8 cellular contexts compared by ENCODE assay signal in genomic region chr12:95336387-95337067, GRCh38.
DNase-seq lines count a peak whose midpoint lies in the region; ATAC-seq and TF ChIP-seq lines count a peak whose summit lies in the region.

No MANE protein-coding gene starts in this region.

- H3K4me1 Mint-ChIP-seq in activated naive CD4-positive, alpha-beta T cell treated with anti-CD3 and anti-CD28 coated beads, Interleukin-2, amount 10 ng/mL, durations not matched to agents 7 days and 5 days, result peaks cover 5% of the 10 kb centered on the region

- no peaks in the 10 kb centered on the region for H3K27me3 ChIP-seq in cardiac muscle cell

- TF ChIP-seq CTCF in cardiac muscle cell (IDR thresholded peaks at IDR 0.05; ENCODE audit: low read depth, low read length), result peak; percentile 97

- peaks cover 10% of the 10 kb centered on the region for H3K4me1 ChIP-seq in cardiac muscle cell (ENCODE audit: low read depth)

- peak; percentile 58 for DNase-seq in DMS 273 treated with DMSO at 0.1 percent for 48 hours (lab: John Stamatoyannopoulos, UW)
- peak; percentile 91 for DNase-seq in NCI-H1694 treated with DMSO at 0.1 percent for 48 hours (lab: John Stamatoyannopoulos, UW)
- DNase-seq in amniotic epithelial cell (ENCODE audit: low read depth), result peak; percentile 62
- DNase-seq in cardiac muscle cell (ENCODE audit: low read depth in 1 of 2, low spot score in 1 of 2), result peak; percentile 88 to 94
- peak; percentile 86 for DNase-seq in pons (ENCODE audit: low spot score)
- DNase-seq in activated naive CD4-positive, alpha-beta T cell treated with anti-CD3 and anti-CD28 coated beads, Interleukin-2, amount 10 ng/mL, durations not matched to agents 7 days and 5 days, result no peak
- DNase-seq in Kasumi-1 (lab: John Stamatoyannopoulos, UW), result no peak

- H3K4me3 Mint-ChIP-seq in activated naive CD4-positive, alpha-beta T cell treated with anti-CD3 and anti-CD28 coated beads, Interleukin-2, amount 10 ng/mL, durations not matched to agents 7 days and 5 days, result no peak overlapping the region

- no peak for ATAC-seq in GM21786 (IDR thresholded peaks at IDR 0.05; ENCODE audit: unreplicated experiment)

- no peaks in the 10 kb centered on the region for H3K9me3 ChIP-seq in cardiac muscle cell (ENCODE audit: low read depth)

- no peaks in the 10 kb centered on the region for H3K9me3 Mint-ChIP-seq in activated naive CD4-positive, alpha-beta T cell treated with anti-CD3 and anti-CD28 coated beads, Interleukin-2, amount 10 ng/mL, durations not matched to agents 7 days and 5 days

- no peaks in the 10 kb centered on the region for H3K27me3 Mint-ChIP-seq in activated naive CD4-positive, alpha-beta T cell treated with anti-CD3 and anti-CD28 coated beads, Interleukin-2, amount 10 ng/mL, durations not matched to agents 7 days and 5 days

- H3K36me3 ChIP-seq in cardiac muscle cell, result no peaks in the 10 kb centered on the region

- H3K27ac ChIP-seq in cardiac muscle cell, result peak overlapping the region; percentile 95

- no peaks in the 10 kb centered on the region for H3K36me3 Mint-ChIP-seq in activated naive CD4-positive, alpha-beta T cell treated with anti-CD3 and anti-CD28 coated beads, Interleukin-2, amount 10 ng/mL, durations not matched to agents 7 days and 5 days

- H3K27ac Mint-ChIP-seq in activated naive CD4-positive, alpha-beta T cell treated with anti-CD3 and anti-CD28 coated beads, Interleukin-2, amount 10 ng/mL, durations not matched to agents 7 days and 5 days, result no peak overlapping the region

- CTCF ChIA-PET in activated naive CD4-positive, alpha-beta T cell treated with anti-CD3 and anti-CD28 coated beads, Interleukin-2, amount 10 ng/mL, durations not matched to agents 7 days and 5 days (lab: Charles Lee), result interaction anchor here (1.1 kb wide), 1 partner anchor 219 kb away, joined by 3 read pairs; no protein-coding TSS in a partner anchor

- H3K4me3 ChIP-seq in cardiac muscle cell, result no peak overlapping the region

Comparison
In these comparisons a context has a peak if more than half of its experiments do, and no peak if none do; other contexts are left out.
1. DNase-seq: peak in DMS 273 treated with DMSO at 0.1 percent for 48 hours (single experiment), NCI-H1694 treated with DMSO at 0.1 percent for 48 hours (single experiment), amniotic epithelial cell (single experiment), cardiac muscle cell (2 of 2) and pons (single experiment); none in activated naive CD4-positive, alpha-beta T cell treated with anti-CD3 and anti-CD28 coated beads, Interleukin-2, amount 10 ng/mL, durations not matched to agents 7 days and 5 days (single experiment) and Kasumi-1 (0 of 2).